20 cellular contexts compared by ENCODE assay signal in the genomic region with DNA sequence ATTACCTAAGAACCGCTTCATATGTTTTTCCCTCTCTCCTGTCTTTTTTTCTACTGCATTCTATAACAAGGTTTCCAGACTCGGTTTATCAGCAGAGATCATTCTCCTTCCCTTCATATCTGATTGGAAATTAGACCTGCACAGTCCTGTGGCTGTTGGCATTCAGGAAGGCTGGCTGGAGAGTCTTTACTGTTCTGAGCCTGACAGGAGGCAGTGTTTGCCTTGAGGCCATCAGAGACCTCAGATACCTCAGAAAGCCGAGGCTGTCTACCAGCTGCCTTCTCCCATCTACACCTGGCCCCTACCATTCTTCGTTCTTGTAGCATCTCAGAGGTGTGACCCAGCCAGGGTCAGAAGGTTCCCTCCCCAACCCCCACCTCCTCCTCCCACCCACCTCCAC.
DNase-seq lines count a peak whose midpoint lies in the region; ATAC-seq, FAIRE-seq and TF ChIP-seq lines count a peak whose summit lies in the region.
"Had no signal": no experiment of that assay in that cellular context is flagged by ENCODE, and none has a peak within 500 bp of the region (broad histone marks: within the 10 kb centered on the region; RNA-seq: fewer than 3 reads in every experiment).

No MANE protein-coding gene starts in this region.

- H2AFZ ChIP-seq in Karpas-422 (ENCODE audit: low read length) (no peak overlapping the region), keratinocyte (ENCODE audit: control insufficient read depth, low read length) (no peak overlapping the region)

- no peak for ATAC-seq in CD4-positive, CD25-positive, alpha-beta regulatory T cell (ENCODE audit: low read depth in 2 of 2)
- no peak for ATAC-seq in GM19455 (IDR thresholded peaks at IDR 0.05; ENCODE audit: unreplicated experiment)
- ATAC-seq: A549 had no signal

- peak overlapping the region; percentile 43 for H3K4me2 ChIP-seq in Karpas-422 (ENCODE audit: low read depth, low read length, poor library complexity, severe bottlenecking)
- no peak overlapping the region for H3K4me2 ChIP-seq in keratinocyte (ENCODE audit: control insufficient read depth, extremely low read depth, insufficient read depth, low read depth, low read length)
- H3K4me2 ChIP-seq: A549 had no signal

- peaks cover 32 to 64% (median 46%) of the 10 kb centered on the region in 4 donors for H3K4me1 Mint-ChIP-seq in CD4-positive, CD25-positive, alpha-beta regulatory T cell

- peak; percentile 43 for FAIRE-seq in keratinocyte (lab: Jason Lieb, UNC)
- FAIRE-seq: A549 had no signal

- peak overlapping the region in 2 of 4 donors; percentile 8 to 42 for H3K4me3 Mint-ChIP-seq in CD4-positive, CD25-positive, alpha-beta regulatory T cell

- peaks cover 0 to 4% (median 0%) of the 10 kb centered on the region in 7 donors for H3K9me3 Mint-ChIP-seq in CD4-positive, CD25-positive, alpha-beta regulatory T cell

- H3K27me3 Mint-ChIP-seq in CD4-positive, CD25-positive, alpha-beta regulatory T cell: no peaks in the 10 kb centered on the region

- H3K9ac ChIP-seq in Karpas-422 (ENCODE audit: low read length) (no peak overlapping the region), keratinocyte (ENCODE audit: control insufficient read depth, extremely low read depth, insufficient read depth, low read length) (no peak overlapping the region)

- H3K36me3 ChIP-seq in CD4-positive, CD25-positive, alpha-beta regulatory T cell (ENCODE audit: control insufficient read depth, insufficient read depth, low read length): no peaks in the 10 kb centered on the region
- H3K36me3 ChIP-seq in Karpas-422 (ENCODE audit: insufficient read depth, low read length) (no peaks in the 10 kb centered on the region), keratinocyte (ENCODE audit: control insufficient read depth in 2 of 2, extremely low read depth in 1 of 2, insufficient read depth in 2 of 2, low read length in 2 of 2) (no peaks in the 10 kb centered on the region), SJCRH30 (no peaks in the 10 kb centered on the region)

- H3K36me3 Mint-ChIP-seq in CD4-positive, CD25-positive, alpha-beta regulatory T cell: no peaks in the 10 kb centered on the region

- no peaks in the 10 kb centered on the region for H3K9me3 ChIP-seq in CD4-positive, CD25-positive, alpha-beta regulatory T cell (ENCODE audit: control insufficient read depth in 2 of 2, low read length in 2 of 2)
- H3K9me3 ChIP-seq in Karpas-422 (ENCODE audit: low read length) (no peaks in the 10 kb centered on the region), keratinocyte (ENCODE audit: control insufficient read depth, low read depth, low read length) (no peaks in the 10 kb centered on the region), SJCRH30 (replicated peaks) (no peaks in the 10 kb centered on the region)
- H3K9me3 ChIP-seq: A549 had no signal

- no peaks in the 10 kb centered on the region for H3K27me3 ChIP-seq in CD4-positive, CD25-positive, alpha-beta regulatory T cell (ENCODE audit: control insufficient read depth, insufficient read depth, low read length)
- no peaks in the 10 kb centered on the region for H3K27me3 ChIP-seq in Karpas-422 (ENCODE audit: low read length)
- peaks cover 3% of the 10 kb centered on the region for H3K27me3 ChIP-seq in keratinocyte (ENCODE audit: control insufficient read depth, extremely low read depth, insufficient read depth, low read length)
- no peaks in the 10 kb centered on the region for H3K27me3 ChIP-seq in SJCRH30

- no peak overlapping the region for H3K27ac ChIP-seq in CD4-positive, CD25-positive, alpha-beta regulatory T cell (ENCODE audit: insufficient read depth, low read length, poor library complexity, severe bottlenecking)
- H3K27ac ChIP-seq in Karpas-422 (ENCODE audit: low read length): no peak overlapping the region
- no peak overlapping the region for H3K27ac ChIP-seq in keratinocyte (ENCODE audit: control insufficient read depth, insufficient read depth, low read length)
- no peak overlapping the region for H3K27ac ChIP-seq in SJCRH30
- H3K27ac ChIP-seq: A549 had no signal

- no peak overlapping the region for H3K4me3 ChIP-seq in CD4-positive, CD25-positive, alpha-beta regulatory T cell (ENCODE audit: low read depth, low read length)
- H3K4me3 ChIP-seq in Karpas-422 (ENCODE audit: low read length) (no peak overlapping the region), keratinocyte (ENCODE audit: control insufficient read depth in 2 of 3, extremely low read depth in 1 of 3, insufficient read depth in 2 of 3, low read depth in 1 of 3, low read length in 3 of 3) (no peak overlapping the region), SJCRH30 (no peak overlapping the region)
- H3K4me3 ChIP-seq: A549 had no signal

- H3K9me1 ChIP-seq in keratinocyte (ENCODE audit: control insufficient read depth, extremely low read depth, insufficient read depth, low read length): no peaks in the 10 kb centered on the region

- H3K9me2 ChIP-seq in Karpas-422 (replicated peaks; ENCODE audit: insufficient read depth, low read length): no peaks in the 10 kb centered on the region

- peak in 1 of 3 experiments; percentile 30 for TF ChIP-seq CTCF in keratinocyte (optimal IDR thresholded peaks at IDR 0.05 in 1 of 3, IDR thresholded peaks at IDR 0.05 in 1 of 3, conservative IDR thresholded peaks at IDR 0.05 in 1 of 3; ENCODE audit: extremely low read depth in 1 of 3, insufficient read depth in 2 of 3, low read length in 3 of 3)

- H4K20me1 ChIP-seq in Karpas-422 (ENCODE audit: insufficient read depth, low read depth, low read length) (no peaks in the 10 kb centered on the region), keratinocyte (ENCODE audit: control insufficient read depth, extremely low read depth, insufficient read depth, low read length) (no peaks in the 10 kb centered on the region)

- peak overlapping the region in 2 of 3 donors; percentile 59 to 95 for H3K27ac Mint-ChIP-seq in CD4-positive, CD25-positive, alpha-beta regulatory T cell

- no peak for DNase-seq in CD4-positive, CD25-positive, alpha-beta regulatory T cell
- no peak for DNase-seq in Karpas-422
- peak; percentile 70 for DNase-seq in SK-N-DZ (ENCODE audit: low spot score)
- DNase-seq in keratinocyte (ENCODE audit: low read depth, low spot score): no peak
- no peak for DNase-seq in epidermal melanocyte (ENCODE audit: insufficient read length, low spot score)
- no peak for DNase-seq in SJCRH30
- DNase-seq in NCI-H1436 (lab: John Stamatoyannopoulos, UW): no peak
- DNase-seq: C1 segment of cervical spinal cord, DMS 273 treated with DMSO at 0.1 percent for 48 hours, GF-D8, H7, IMR-90, NCI-H1105 treated with DMSO at 0.1 percent for 48 hours, NCI-H2171, NCI-H446 treated with DMSO at 0.1 percent for 48 hours, NCI-H748 treated with DMSO at 0.1 percent for 48 hours, SIG-M5, SW 1271 had no signal

- peaks cover 30% of the 10 kb centered on the region for H3K4me1 ChIP-seq in CD4-positive, CD25-positive, alpha-beta regulatory T cell (ENCODE audit: control insufficient read depth, insufficient read depth, low read length, poor library complexity, severe bottlenecking)
- H3K4me1 ChIP-seq in Karpas-422 (ENCODE audit: low read length): peaks cover 54% of the 10 kb centered on the region
- H3K4me1 ChIP-seq in keratinocyte (ENCODE audit: control insufficient read depth, extremely low read depth, insufficient read depth, low read length): no peaks in the 10 kb centered on the region
- H3K4me1 ChIP-seq in SJCRH30: peaks cover 7% of the 10 kb centered on the region
- H3K4me1 ChIP-seq: A549 had no signal

- dilution Hi-C loops in keratinocyte (cut with MboI; ENCODE audit: extremely low pct_ligation_motif_present, low sequenced_read_pairs): no loop called here

- H3K79me2 ChIP-seq in Karpas-422 (ENCODE audit: low read length) (no peaks in the 10 kb centered on the region), keratinocyte (ENCODE audit: control insufficient read depth, insufficient read depth, low read length) (no peaks in the 10 kb centered on the region)
